ENCODE assay signal across 1 cellular context in genomic region chr3:52845157-52845556, GRCh38.
TF ChIP-seq lines count a peak whose summit lies in the region.

No MANE protein-coding gene starts in this region.

TF ChIP-seq in HepG2, 621 proteins besides CTCF, POLR2A, EP300 and RAD21 (continued from another document and continues in another):
- no peak for TF ChIP-seq KIAA2018 (CRISPR knock-in tag; IDR thresholded peaks at IDR 0.05; ENCODE audit: borderline replicate concordance)
- no peak for TF ChIP-seq ZNF557 (CRISPR knock-in tag; IDR thresholded peaks at IDR 0.05)
- TF ChIP-seq HNF4A (CRISPR knock-in tag; IDR thresholded peaks at IDR 0.05): peak; percentile 34; the same call in 1 of the 2 replicates
- TF ChIP-seq MIER2 (CRISPR knock-in tag; IDR thresholded peaks at IDR 0.05): no peak
- no peak for TF ChIP-seq SMARCC2 (IDR thresholded peaks at IDR 0.05)
- TF ChIP-seq RFXAP (CRISPR knock-in tag; IDR thresholded peaks at IDR 0.05; ENCODE audit: borderline replicate concordance): no peak
- no peak for TF ChIP-seq ZNF230 (CRISPR knock-in tag; IDR thresholded peaks at IDR 0.05)
- TF ChIP-seq KDM4B (CRISPR knock-in tag; IDR thresholded peaks at IDR 0.05): no peak
- TF ChIP-seq ZSCAN22 (CRISPR knock-in tag; IDR thresholded peaks at IDR 0.05): no peak
- TF ChIP-seq NR1H2 (CRISPR knock-in tag; IDR thresholded peaks at IDR 0.05; ENCODE audit: borderline replicate concordance, low read depth): no peak
- no peak for TF ChIP-seq IKZF4 (CRISPR knock-in tag; IDR thresholded peaks at IDR 0.05; ENCODE audit: borderline replicate concordance, low read depth, not compliant biosample characterization)
- no peak for TF ChIP-seq MXD1 (CRISPR knock-in tag; IDR thresholded peaks at IDR 0.05)
- no peak for TF ChIP-seq MTA1 (CRISPR knock-in tag; IDR thresholded peaks at IDR 0.05; ENCODE audit: borderline replicate concordance)
- TF ChIP-seq POLR2G (IDR thresholded peaks at IDR 0.05; ENCODE audit: low read depth, low read length): no peak
- peak; percentile 84 for TF ChIP-seq CEBPG (CRISPR knock-in tag; IDR thresholded peaks at IDR 0.05)
- no peak for TF ChIP-seq SMAD1 (CRISPR knock-in tag; IDR thresholded peaks at IDR 0.05; ENCODE audit: borderline replicate concordance, low read depth)
- no peak for TF ChIP-seq RFX3 (CRISPR knock-in tag; IDR thresholded peaks at IDR 0.05)
- TF ChIP-seq SP1 (IDR thresholded peaks at IDR 0.05): no peak
- no peak for TF ChIP-seq SP1 (CRISPR knock-in tag; IDR thresholded peaks at IDR 0.05)
- TF ChIP-seq ZNF33B (CRISPR knock-in tag; IDR thresholded peaks at IDR 0.05): no peak
- no peak for TF ChIP-seq ZNF441 (CRISPR knock-in tag; IDR thresholded peaks at IDR 0.05; ENCODE audit: borderline replicate concordance)
- no peak for TF ChIP-seq DPF2 (CRISPR knock-in tag; IDR thresholded peaks at IDR 0.05; ENCODE audit: borderline replicate concordance, low read depth)
- TF ChIP-seq ZNF430 (CRISPR knock-in tag; IDR thresholded peaks at IDR 0.05): no peak
- TF ChIP-seq, protein P1, sequence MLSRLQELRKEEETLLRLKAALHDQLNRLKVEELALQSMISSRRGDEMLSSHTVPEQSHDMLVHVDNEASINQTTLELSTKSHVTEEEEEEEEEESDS (CRISPR knock-in tag; IDR thresholded peaks at IDR 0.05; ENCODE audit: borderline replicate concordance): no peak
- TF ChIP-seq SALL2 (CRISPR knock-in tag; IDR thresholded peaks at IDR 0.05): no peak
- no peak for TF ChIP-seq HBP1 (CRISPR knock-in tag; IDR thresholded peaks at IDR 0.05; ENCODE audit: low read depth)
- no peak for TF ChIP-seq SAFB2 (CRISPR knock-in tag; IDR thresholded peaks at IDR 0.05; ENCODE audit: borderline replicate concordance, low read depth)
- TF ChIP-seq, protein P2, sequence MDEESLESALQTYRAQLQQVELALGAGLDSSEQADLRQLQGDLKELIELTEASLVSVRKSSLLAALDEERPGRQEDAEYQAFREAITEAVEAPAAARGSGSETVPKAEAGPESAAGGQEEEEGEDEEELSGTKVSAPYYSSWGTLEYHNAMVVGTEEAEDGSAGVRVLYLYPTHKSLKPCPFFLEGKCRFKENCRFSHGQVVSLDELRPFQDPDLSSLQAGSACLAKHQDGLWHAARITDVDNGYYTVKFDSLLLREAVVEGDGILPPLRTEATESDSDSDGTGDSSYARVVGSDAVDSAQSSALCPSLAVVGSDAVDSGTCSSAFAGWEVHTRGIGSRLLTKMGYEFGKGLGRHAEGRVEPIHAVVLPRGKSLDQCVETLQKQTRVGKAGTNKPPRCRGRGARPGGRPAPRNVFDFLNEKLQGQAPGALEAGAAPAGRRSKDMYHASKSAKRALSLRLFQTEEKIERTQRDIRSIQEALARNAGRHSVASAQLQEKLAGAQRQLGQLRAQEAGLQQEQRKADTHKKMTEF (CRISPR knock-in tag; IDR thresholded peaks at IDR 0.05): peak; percentile 40; the same call in 1 of the 2 replicates
- no peak for TF ChIP-seq TFDP1 (CRISPR knock-in tag; IDR thresholded peaks at IDR 0.05; ENCODE audit: borderline replicate concordance)
- no peak for TF ChIP-seq SMYD3 (CRISPR knock-in tag; IDR thresholded peaks at IDR 0.05)
- TF ChIP-seq MLLT10 (CRISPR knock-in tag; IDR thresholded peaks at IDR 0.05): no peak
- TF ChIP-seq ZNF564 (CRISPR knock-in tag; IDR thresholded peaks at IDR 0.05): no peak
- TF ChIP-seq PAX8 (CRISPR knock-in tag; IDR thresholded peaks at IDR 0.05; ENCODE audit: borderline replicate concordance): no peak
- TF ChIP-seq, protein P3, sequence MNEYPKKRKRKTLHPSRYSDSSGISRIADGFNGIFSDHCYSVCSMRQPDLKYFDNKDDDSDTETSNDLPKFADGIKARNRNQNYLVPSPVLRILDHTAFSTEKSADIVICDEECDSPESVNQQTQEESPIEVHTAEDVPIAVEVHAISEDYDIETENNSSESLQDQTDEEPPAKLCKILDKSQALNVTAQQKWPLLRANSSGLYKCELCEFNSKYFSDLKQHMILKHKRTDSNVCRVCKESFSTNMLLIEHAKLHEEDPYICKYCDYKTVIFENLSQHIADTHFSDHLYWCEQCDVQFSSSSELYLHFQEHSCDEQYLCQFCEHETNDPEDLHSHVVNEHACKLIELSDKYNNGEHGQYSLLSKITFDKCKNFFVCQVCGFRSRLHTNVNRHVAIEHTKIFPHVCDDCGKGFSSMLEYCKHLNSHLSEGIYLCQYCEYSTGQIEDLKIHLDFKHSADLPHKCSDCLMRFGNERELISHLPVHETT (CRISPR knock-in tag; conservative IDR thresholded peaks at IDR 0.05): 0 out of 2 replicates have a peak, but pooled peaks have one; percentile 25
- TF ChIP-seq POGZ (CRISPR knock-in tag; IDR thresholded peaks at IDR 0.05): 0 out of 2 replicates have a peak, but pooled peaks have one; percentile 26
- TF ChIP-seq ELF3 (CRISPR knock-in tag; IDR thresholded peaks at IDR 0.05): peak; percentile 35; the same call in 1 of the 2 replicates
- TF ChIP-seq ZNF792 (CRISPR knock-in tag; IDR thresholded peaks at IDR 0.05): no peak
- TF ChIP-seq NR2F1 (CRISPR knock-in tag; IDR thresholded peaks at IDR 0.05): no peak
- TF ChIP-seq AFF4 (CRISPR knock-in tag; IDR thresholded peaks at IDR 0.05): no peak
- TF ChIP-seq ZMYM4 (CRISPR knock-in tag; IDR thresholded peaks at IDR 0.05): no peak
- no peak for TF ChIP-seq HNRNPUL1 (IDR thresholded peaks at IDR 0.05; ENCODE audit: low read depth, low read length)
- TF ChIP-seq, protein P4, sequence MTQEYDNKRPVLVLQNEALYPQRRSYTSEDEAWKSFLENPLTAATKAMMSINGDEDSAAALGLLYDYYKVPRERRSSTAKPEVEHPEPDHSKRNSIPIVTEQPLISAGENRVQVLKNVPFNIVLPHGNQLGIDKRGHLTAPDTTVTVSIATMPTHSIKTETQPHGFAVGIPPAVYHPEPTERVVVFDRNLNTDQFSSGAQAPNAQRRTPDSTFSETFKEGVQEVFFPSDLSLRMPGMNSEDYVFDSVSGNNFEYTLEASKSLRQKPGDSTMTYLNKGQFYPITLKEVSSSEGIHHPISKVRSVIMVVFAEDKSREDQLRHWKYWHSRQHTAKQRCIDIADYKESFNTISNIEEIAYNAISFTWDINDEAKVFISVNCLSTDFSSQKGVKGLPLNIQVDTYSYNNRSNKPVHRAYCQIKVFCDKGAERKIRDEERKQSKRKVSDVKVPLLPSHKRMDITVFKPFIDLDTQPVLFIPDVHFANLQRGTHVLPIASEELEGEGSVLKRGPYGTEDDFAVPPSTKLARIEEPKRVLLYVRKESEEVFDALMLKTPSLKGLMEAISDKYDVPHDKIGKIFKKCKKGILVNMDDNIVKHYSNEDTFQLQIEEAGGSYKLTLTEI (CRISPR knock-in tag; conservative IDR thresholded peaks at IDR 0.05): no peak
- TF ChIP-seq CHCHD3 (CRISPR knock-in tag; IDR thresholded peaks at IDR 0.05): no peak
- no peak for TF ChIP-seq PCBP2 (optimal IDR thresholded peaks at IDR 0.05; ENCODE audit: low read depth, low read length, poor library complexity, severe bottlenecking)
- no peak for TF ChIP-seq PRMT3 (CRISPR knock-in tag; IDR thresholded peaks at IDR 0.05; ENCODE audit: borderline replicate concordance, low read depth)
- no peak for TF ChIP-seq FOSL1 (CRISPR knock-in tag; IDR thresholded peaks at IDR 0.05; ENCODE audit: borderline replicate concordance)
- TF ChIP-seq HOXA7 (CRISPR knock-in tag; IDR thresholded peaks at IDR 0.05): no peak
- TF ChIP-seq NFYC (CRISPR knock-in tag; IDR thresholded peaks at IDR 0.05): no peak
- TF ChIP-seq PAWR (CRISPR knock-in tag; IDR thresholded peaks at IDR 0.05; ENCODE audit: borderline replicate concordance): no peak
- no peak for TF ChIP-seq RARA (CRISPR knock-in tag; IDR thresholded peaks at IDR 0.05)
